1 cellular context compared by ENCODE assay signal in the genomic region with DNA sequence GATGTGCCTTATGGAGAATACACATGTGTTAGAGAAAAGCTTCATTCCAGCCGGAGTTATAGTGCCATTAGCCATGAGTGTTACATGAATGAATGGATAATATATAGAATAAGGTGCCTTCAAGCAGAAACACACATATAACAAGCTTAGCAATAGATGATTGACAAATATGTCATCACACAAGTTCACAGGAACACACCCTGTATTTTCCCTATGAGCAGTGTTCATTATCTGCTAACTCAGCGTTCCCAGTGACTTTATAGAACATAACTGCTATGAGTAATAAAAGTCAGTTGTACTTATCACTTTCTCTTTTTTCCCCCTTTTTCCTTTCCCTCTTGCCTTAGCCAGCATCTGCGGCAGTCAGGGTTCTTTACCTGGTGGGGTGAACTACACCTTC.
TF ChIP-seq lines count a peak whose summit lies in the region.

No MANE protein-coding gene starts in this region.

TF ChIP-seq in K562, 482 proteins besides CTCF, POLR2A, EP300 and RAD21 (continued from another document):
- TF ChIP-seq MYC (IDR thresholded peaks at IDR 0.05; ENCODE audit: low read depth, low read length) = no peak
- no peak for TF ChIP-seq MYC (CRISPR knock-in tag; IDR thresholded peaks at IDR 0.05; ENCODE audit: borderline replicate concordance, low read depth)
- no peak for TF ChIP-seq SPI1 (IDR thresholded peaks at IDR 0.05; ENCODE audit: borderline replicate concordance, low read depth, low read length)
- TF ChIP-seq C11orf30 (IDR thresholded peaks at IDR 0.05; ENCODE audit: low read depth) = peak; percentile 87
- no peak for TF ChIP-seq COPS2 (conservative IDR thresholded peaks at IDR 0.05)
- TF ChIP-seq ZNF444 (CRISPR knock-in tag; IDR thresholded peaks at IDR 0.05) = no peak
- TF ChIP-seq, protein P1, sequence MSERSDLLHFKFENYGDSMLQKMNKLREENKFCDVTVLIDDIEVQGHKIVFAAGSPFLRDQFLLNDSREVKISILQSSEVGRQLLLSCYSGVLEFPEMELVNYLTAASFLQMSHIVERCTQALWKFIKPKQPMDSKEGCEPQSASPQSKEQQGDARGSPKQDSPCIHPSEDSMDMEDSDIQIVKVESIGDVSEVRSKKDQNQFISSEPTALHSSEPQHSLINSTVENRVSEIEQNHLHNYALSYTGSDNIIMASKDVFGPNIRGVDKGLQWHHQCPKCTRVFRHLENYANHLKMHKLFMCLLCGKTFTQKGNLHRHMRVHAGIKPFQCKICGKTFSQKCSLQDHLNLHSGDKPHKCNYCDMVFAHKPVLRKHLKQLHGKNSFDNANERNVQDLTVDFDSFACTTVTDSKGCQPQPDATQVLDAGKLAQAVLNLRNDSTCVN (CRISPR knock-in tag; IDR thresholded peaks at IDR 0.05) = no peak
- peak; percentile 54 for TF ChIP-seq MAFF (IDR thresholded peaks at IDR 0.05; ENCODE audit: low read length)
- TF ChIP-seq ARHGAP35 (IDR thresholded peaks at IDR 0.05; ENCODE audit: partially characterized antibody) = no peak
- TF ChIP-seq MAFK (IDR thresholded peaks at IDR 0.05; ENCODE audit: low read length) = peak; percentile 78
- TF ChIP-seq ELF2 (CRISPR knock-in tag; IDR thresholded peaks at IDR 0.05) = no peak
- TF ChIP-seq NCOA4 (IDR thresholded peaks at IDR 0.05; ENCODE audit: partially characterized antibody) = no peak
- TF ChIP-seq ZNF316 (IDR thresholded peaks at IDR 0.05) = peak; percentile 84
- no peak for TF ChIP-seq CXXC5 (CRISPR knock-in tag; IDR thresholded peaks at IDR 0.05)
- TF ChIP-seq ZNF77 (CRISPR knock-in tag; IDR thresholded peaks at IDR 0.05) = no peak
